Comparison of ENCODE assay signal across 8 cellular contexts in the genomic region with DNA sequence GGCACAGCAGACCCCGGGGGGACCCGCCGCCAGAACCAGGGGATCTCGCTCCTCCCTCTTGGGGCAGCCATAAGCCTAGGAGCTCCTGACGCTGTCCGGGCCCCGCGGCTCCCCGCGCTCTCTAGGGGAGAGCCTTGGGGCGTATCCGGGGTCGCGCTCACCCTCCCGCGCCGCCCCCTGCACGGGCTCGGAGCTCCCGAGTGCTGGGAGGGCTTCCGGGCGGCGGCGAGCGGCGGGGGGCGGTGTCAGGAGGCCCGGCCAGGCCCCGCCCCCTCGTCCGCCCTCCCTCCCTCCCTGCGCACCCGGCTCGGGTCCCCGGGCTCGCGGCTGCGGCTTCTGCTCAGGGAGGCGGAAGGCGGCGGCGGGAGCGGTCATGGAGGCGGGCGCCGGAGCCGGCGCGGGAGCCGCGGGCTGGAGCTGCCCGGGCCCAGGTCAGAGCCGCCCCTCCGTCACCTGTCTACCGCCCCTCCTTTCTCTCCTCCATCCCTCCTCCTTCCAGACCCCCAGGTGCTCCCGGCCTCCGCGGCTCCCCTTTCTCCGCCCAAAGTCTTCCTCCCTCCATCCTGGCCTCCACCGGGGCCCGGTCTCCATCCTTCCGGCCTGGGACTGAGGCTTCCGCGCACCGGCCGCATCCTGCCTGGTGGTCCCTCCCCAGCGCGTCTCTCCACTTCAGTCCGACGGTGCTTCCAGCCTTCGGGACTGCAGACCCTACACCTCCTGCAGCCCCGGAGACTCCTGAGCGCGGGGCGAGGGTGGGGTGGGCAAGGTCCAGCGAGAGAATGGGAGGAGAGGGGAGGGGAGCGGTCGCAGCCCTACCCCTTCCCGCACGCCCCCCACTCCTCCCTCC. TPM values are rescaled to one million over a fixed set of nuclear protein-coding genes. Genes with fewer than 3 reads are reported as not detected.
DNase-seq lines count a peak whose midpoint lies in the region; ATAC-seq lines count a peak whose summit lies in the region.

No MANE protein-coding gene starts in this region.

- peak; percentile 35 for DNase-seq in DMS79 treated with DMSO at 0.1 percent for 48 hours (lab: John Stamatoyannopoulos, UW)
- DNase-seq in DMS79 (lab: John Stamatoyannopoulos, UW), result no peak
- DNase-seq in NCI-H2171 (lab: John Stamatoyannopoulos, UW), result peak; percentile 72
- DNase-seq in activated CD4-positive, alpha-beta T cell treated with anti-CD3 and anti-CD28 coated beads for 24 hours (ENCODE audit: low read depth in 2 of 2), result peak; percentile 55 to 68
- peak; percentile 65 for DNase-seq in cerebellar cortex (ENCODE audit: low spot score)
- peak; percentile 66 for DNase-seq in left lobe of liver (ENCODE audit: low spot score)
- DNase-seq in stimulated activated CD4-positive, alpha-beta T cell treated with anti-CD3 and anti-CD28 coated beads, Interleukin-2, amount 100 ng/mL, for 4 hours (ENCODE audit: low read depth), result peak; percentile 69

- ATAC-seq in HG02852 (IDR thresholded peaks at IDR 0.05; ENCODE audit: unreplicated experiment) (peak; percentile 83), left lobe of liver (peak; percentile 92)

RNA-seq across cellular contexts. Expression of a gene that starts 0.4 kb away (rescaled TPM):
- 0.40 TPM for total RNA-seq in left lobe of liver

RNA-seq across cellular contexts. Expression of a gene that starts 15.8 kb away (rescaled TPM):
- total RNA-seq in left lobe of liver, result not detected

RNA-seq across cellular contexts. Expression of a gene that starts 38.9 kb away (rescaled TPM):
- total RNA-seq in left lobe of liver, result 0.55 TPM

RNA-seq across cellular contexts. Expression of a gene that starts 52.2 kb away (rescaled TPM):
- total RNA-seq in left lobe of liver, result 27.5 TPM
